ENCODE assay signal across 23 cellular contexts in the genomic region with DNA sequence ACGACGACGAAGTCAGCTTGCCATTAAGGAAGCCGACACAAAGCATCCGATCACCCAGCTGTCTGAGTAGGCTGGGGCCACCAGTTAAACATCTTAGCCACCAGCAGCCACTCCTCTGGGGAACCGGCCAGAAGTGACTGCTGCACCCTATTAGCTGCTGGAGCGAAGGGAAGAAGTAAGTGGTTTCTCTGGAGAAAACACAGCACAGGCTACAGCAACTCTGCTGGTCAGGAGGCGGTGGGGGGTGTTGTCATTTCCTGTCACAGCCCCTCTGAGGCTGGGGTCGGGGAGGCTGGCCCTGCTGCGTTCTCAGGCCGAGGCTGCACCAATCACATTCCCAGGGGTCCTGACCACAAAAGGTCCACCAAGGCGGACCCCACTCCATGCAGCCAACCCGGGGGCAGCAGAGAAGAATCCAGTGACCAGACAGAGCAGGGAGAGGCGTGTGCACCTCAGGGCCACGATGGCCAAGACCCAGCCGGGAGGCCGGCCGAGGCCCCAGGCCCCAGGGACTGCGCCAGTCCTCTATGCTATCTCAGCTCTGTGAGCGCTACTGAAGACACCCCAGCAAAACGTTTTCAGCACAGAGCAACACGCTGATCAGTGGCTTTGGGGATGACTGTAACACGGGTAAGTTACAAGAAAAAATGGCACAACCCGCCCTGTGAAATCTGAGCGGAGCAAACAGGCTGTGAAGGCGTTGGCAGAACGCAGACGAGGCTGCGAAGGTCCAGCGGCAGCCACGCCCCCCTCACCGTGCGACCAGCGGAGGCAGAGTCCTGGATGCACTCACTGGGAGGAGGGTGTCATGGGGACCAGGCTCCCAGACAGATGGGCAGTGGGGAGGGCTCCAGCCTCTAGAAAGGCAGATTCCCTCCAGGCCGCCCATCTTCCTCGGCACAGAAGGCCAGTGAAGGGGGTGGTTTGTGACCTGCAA. TPM values are rescaled to one million over a fixed set of nuclear protein-coding genes. Genes with fewer than 3 reads are reported as not detected.
DNase-seq lines count a peak whose midpoint lies in the region; ATAC-seq, FAIRE-seq and TF ChIP-seq lines count a peak whose summit lies in the region.
"Had no signal": no experiment of that assay in that cellular context is flagged by ENCODE, and none has a peak within 500 bp of the region (broad histone marks: within the 10 kb centered on the region; RNA-seq: fewer than 3 reads in every experiment).

No MANE protein-coding gene starts in this region.

- no TSS peak for BruUV-seq in Caco-2 (replicated peaks; lab: Mats Ljungman, UMichigan)

- 25 to 34% (median 28%) methylated on average over 36 of the region's 36 CpGs for WGBS in psoas muscle, 3 donors

- H3K4me3 ChIP-seq in psoas muscle (no peak overlapping the region), Caco-2 (ENCODE audit: low read depth, low read length) (no peak overlapping the region)
- H3K4me3 ChIP-seq: lung, pancreas, SJSA1, smooth muscle cell, tibial nerve had no signal

- peaks cover 3% of the 10 kb centered on the region for H3K9me3 Mint-ChIP-seq in Caco-2 (ENCODE audit: unreplicated experiment)
- H3K9me3 Mint-ChIP-seq: stimulated activated naive CD8-positive, alpha-beta T cell treated with anti-CD3 and anti-CD28 coated beads, Interleukin-15, Interleukin-2, amounts not matched to agents 100 ng/mL and 50 ng/mL, for 24 hours had no signal

- DNase-seq in COLO668 (lab: John Stamatoyannopoulos, UW; ENCODE audit: unreplicated experiment), result peak; percentile 42
- peak; percentile 49 for DNase-seq in NCI-H510A (lab: John Stamatoyannopoulos, UW)
- peak; percentile 87 for DNase-seq in left kidney (ENCODE audit: low read depth, low spot score)
- DNase-seq in psoas muscle, result peak in 1 of 2 donors; percentile 27
- DNase-seq in Caco-2, result no peak
- no peak for DNase-seq in sciatic nerve (ENCODE audit: low spot score)
- DNase-seq in GM19239 (ENCODE audit: insufficient read length, low spot score), result no peak
- DNase-seq: activated CD8-positive, alpha-beta T cell treated with anti-CD3 and anti-CD28 coated beads, Interleukin-2, amount 10 ng/mL, durations not matched to agents 7 days and 5 days; activated T-cell treated with anti-CD3 and anti-CD28 coated beads, Interleukin-2, amount 50 U/mL, for 1 hour; immature natural killer cell; KBM-7; NCI-H1694 treated with DMSO at 0.1 percent for 48 hours; NCI-H226; stimulated activated CD4-positive, alpha-beta T cell treated with anti-CD3 and anti-CD28 coated beads, Interleukin-4, amount 100 ng/mL, for 1 hour had no signal

- peaks cover 4% of the 10 kb centered on the region for H3K27me3 Mint-ChIP-seq in Caco-2 (ENCODE audit: insufficient read depth, unreplicated experiment)

- intact Hi-C loops in psoas muscle (cut with DNase I) (no loop called here), Caco-2 (cut with micrococcal nuclease; ENCODE audit: unreplicated experiment) (no loop called here), sciatic nerve (cut with DNase I) (no loop called here)

- TF ChIP-seq CTCF in psoas muscle (IDR thresholded peaks at IDR 0.05) (no peak), Caco-2 (IDR thresholded peaks at IDR 0.05; ENCODE audit: insufficient read depth in 1 of 2, low read depth in 1 of 2, low read length in 1 of 2, severe bottlenecking in 1 of 2, unreplicated experiment in 1 of 2) (no peak)

- H3K9me3 ChIP-seq in psoas muscle, result no peaks in the 10 kb centered on the region
- peaks cover 2% of the 10 kb centered on the region; the same call in 1 of the 2 replicates for H3K9me3 ChIP-seq in Caco-2
- H3K9me3 ChIP-seq: pancreas, SJSA1 had no signal

- peaks cover 0 to 40% (median 13%) of the 10 kb centered on the region in 3 donors for H3K27me3 ChIP-seq in psoas muscle (ENCODE audit: insufficient read depth in 3 of 3, low read length in 2 of 3)
- H3K27me3 ChIP-seq in Caco-2 (replicated peaks; ENCODE audit: control insufficient read depth, insufficient read depth, low read length), result no peaks in the 10 kb centered on the region
- H3K27me3 ChIP-seq: pancreas had no signal

- CTCF ChIA-PET in Caco-2 (lab: Charles Lee), result no interaction called here

- no peak overlapping the region for H3K4me3 Mint-ChIP-seq in Caco-2 (ENCODE audit: unreplicated experiment)
- H3K4me3 Mint-ChIP-seq: activated CD8-positive, alpha-beta T cell treated with anti-CD3 and anti-CD28 coated beads, Interleukin-2, amount 10 ng/mL, durations not matched to agents 7 days and 5 days; dendritic cell treated with granulocyte-macrophage colony-stimulating factor and Interleukin-4, amounts not matched to agents 40 ng/mL and 50 ng/mL, for 4 days; immature natural killer cell; stimulated activated naive CD8-positive, alpha-beta T cell treated with anti-CD3 and anti-CD28 coated beads, Interleukin-15, Interleukin-2, amounts not matched to agents 100 ng/mL and 50 ng/mL, for 24 hours had no signal

- no peaks in the 10 kb centered on the region for H3K4me1 Mint-ChIP-seq in Caco-2 (ENCODE audit: low read depth, unreplicated experiment)

- no peak for FAIRE-seq in GM19239 (lab: Jason Lieb, UNC)
- FAIRE-seq: bronchial epithelial cell, endothelial cell of umbilical vein, pancreas had no signal

- POLR2A ChIA-PET in Caco-2 (lab: Charles Lee), result no interaction called here

- H3K36me3 Mint-ChIP-seq in Caco-2 (ENCODE audit: insufficient read depth, unreplicated experiment), result no peaks in the 10 kb centered on the region
- H3K36me3 Mint-ChIP-seq: immature natural killer cell had no signal

- no peak overlapping the region for H3K27ac Mint-ChIP-seq in Caco-2 (ENCODE audit: unreplicated experiment)
- H3K27ac Mint-ChIP-seq: activated CD8-positive, alpha-beta T cell treated with anti-CD3 and anti-CD28 coated beads, Interleukin-2, amount 10 ng/mL, durations not matched to agents 7 days and 5 days; dendritic cell treated with granulocyte-macrophage colony-stimulating factor and Interleukin-4, amounts not matched to agents 40 ng/mL and 50 ng/mL, for 4 days; immature natural killer cell; stimulated activated naive CD8-positive, alpha-beta T cell treated with anti-CD3 and anti-CD28 coated beads, Interleukin-15, Interleukin-2, amounts not matched to agents 100 ng/mL and 50 ng/mL, for 24 hours had no signal

- peaks cover 8% of the 10 kb centered on the region for H3K4me1 ChIP-seq in psoas muscle
- H3K4me1 ChIP-seq in Caco-2, result no peaks in the 10 kb centered on the region
- H3K4me1 ChIP-seq: pancreas, SJSA1 had no signal

- ATAC-seq in psoas muscle, result peak; percentile 31 to 69 (median 50)
- ATAC-seq in sciatic nerve, result no peak
- ATAC-seq: activated CD8-positive, alpha-beta T cell treated with anti-CD3 and anti-CD28 coated beads, Interleukin-2, amount 10 ng/mL, durations not matched to agents 7 days and 5 days; pancreas had no signal

- no peak overlapping the region for H3K27ac ChIP-seq in psoas muscle
- H3K27ac ChIP-seq: pancreas, SJSA1, tibial nerve had no signal

- H3K36me3 ChIP-seq in psoas muscle (ENCODE audit: insufficient read depth in 1 of 2, low read depth in 1 of 2) (no peaks in the 10 kb centered on the region), Caco-2 (ENCODE audit: control insufficient read depth, insufficient read depth, low read length) (no peaks in the 10 kb centered on the region)
- H3K36me3 ChIP-seq: pancreas, SJSA1, tibial nerve had no signal

RNA-seq across cellular contexts. Expression of gene STK32C, which starts 24.8 kb away (rescaled TPM):
- total RNA-seq in psoas muscle (1 to 10 TPM; 5.6 to 7.0 (median 6.1) TPM), Caco-2 (2022) (11.9 and 13.3 TPM in 2 replicates), sciatic nerve (11.1 TPM)
- 10 to 100 TPM in 1 of 3 donors, 1 to 10 TPM in 2; 3.6 to 11.7 (median 8.1) TPM for polyA plus RNA-seq in psoas muscle

RNA-seq across cellular contexts. Expression of gene LRRC27, which starts 49.1 kb away (rescaled TPM):
- total RNA-seq in psoas muscle (1 to 10 TPM; 2.2 to 2.9 (median 2.4) TPM), Caco-2 (2022) (11.7 and 12.5 TPM in 2 replicates), sciatic nerve (12.4 TPM)
- polyA plus RNA-seq in psoas muscle, result 1 to 10 TPM; 2.3 to 8.3 (median 4.3) TPM

Comparison
In these comparisons a context has a peak if more than half of its experiments do, and no peak if none do; other contexts are left out.
1. DNase-seq: peak in COLO668 (single experiment), NCI-H510A (single experiment) and left kidney (single experiment); none in Caco-2 (0 of 2), sciatic nerve (single experiment) and GM19239 (single experiment).